In genomic region chr6:3343089-3343901, GRCh38 we compare ENCODE assay signal across 18 cellular contexts.
"Had no signal": no experiment of that assay in that cellular context is flagged by ENCODE, and none has a peak within 500 bp of the region (broad histone marks: within the 10 kb centered on the region; RNA-seq: fewer than 3 reads in every experiment).

No MANE protein-coding gene starts in this region.

- H3K4me3 Mint-ChIP-seq: activated CD4-positive, alpha-beta memory T cell treated with anti-CD3 and anti-CD28 coated beads for 36 hours; activated CD8-positive, alpha-beta memory T cell treated with anti-CD3 and anti-CD28 coated beads, Interleukin-2, amount 10 ng/mL, durations not matched to agents 7 days and 5 days; immature natural killer cell had no signal

- H3K27ac ChIP-seq: colonic mucosa, ovary, spleen, stomach, testis, upper lobe of right lung had no signal

- H3K9me3 Mint-ChIP-seq: activated CD4-positive, alpha-beta memory T cell treated with anti-CD3 and anti-CD28 coated beads for 36 hours; activated naive CD4-positive, alpha-beta T cell treated with anti-CD3 and anti-CD28 coated beads, Interleukin-2, amount 50 U/mL, for 72 hours; immature natural killer cell had no signal

- ATAC-seq: activated CD8-positive, alpha-beta memory T cell treated with anti-CD3 and anti-CD28 coated beads, Interleukin-2, amount 10 ng/mL, durations not matched to agents 7 days and 5 days; activated naive CD4-positive, alpha-beta T cell treated with anti-CD3 and anti-CD28 coated beads, Interleukin-2, amount 50 U/mL, for 72 hours; esophagus mucosa; upper lobe of right lung had no signal

- DNase-seq: activated CD4-positive, alpha-beta memory T cell treated with anti-CD3 and anti-CD28 coated beads for 36 hours; activated CD4-positive, alpha-beta T cell treated with anti-CD3 and anti-CD28 coated beads for 1 hour; activated CD8-positive, alpha-beta memory T cell treated with anti-CD3 and anti-CD28 coated beads, Interleukin-2, amount 10 ng/mL, durations not matched to agents 7 days and 5 days; activated effector memory CD4-positive, alpha-beta T cell treated with anti-CD3 and anti-CD28 coated beads, Interleukin-2, amount 50 U/mL, for 16 hours; activated T-cell treated with anti-CD3 and anti-CD28 coated beads, Interleukin-2, amount 50 U/mL, for 1 hour; amniotic stem cell; central memory CD4-positive, alpha-beta T cell; colonic mucosa; immature natural killer cell; ovary; sigmoid colon; spleen; stomach; T-helper 9 cell; testis; upper lobe of right lung had no signal

- H3K27me3 ChIP-seq: colonic mucosa, ovary, sigmoid colon, spleen, stomach, testis, upper lobe of right lung had no signal

- H3K27ac Mint-ChIP-seq: activated CD4-positive, alpha-beta memory T cell treated with anti-CD3 and anti-CD28 coated beads for 36 hours; activated CD8-positive, alpha-beta memory T cell treated with anti-CD3 and anti-CD28 coated beads, Interleukin-2, amount 10 ng/mL, durations not matched to agents 7 days and 5 days; activated naive CD4-positive, alpha-beta T cell treated with anti-CD3 and anti-CD28 coated beads, Interleukin-2, amount 50 U/mL, for 72 hours; immature natural killer cell had no signal

- H3K9me3 ChIP-seq: colonic mucosa, ovary, sigmoid colon, spleen, stomach, testis, upper lobe of right lung had no signal

- H3K36me3 ChIP-seq: colonic mucosa, ovary, sigmoid colon, spleen, stomach, upper lobe of right lung had no signal

- H3K4me1 Mint-ChIP-seq: immature natural killer cell had no signal

- H3K36me3 Mint-ChIP-seq: activated CD4-positive, alpha-beta memory T cell treated with anti-CD3 and anti-CD28 coated beads for 36 hours; activated CD8-positive, alpha-beta memory T cell treated with anti-CD3 and anti-CD28 coated beads, Interleukin-2, amount 10 ng/mL, durations not matched to agents 7 days and 5 days; activated naive CD4-positive, alpha-beta T cell treated with anti-CD3 and anti-CD28 coated beads, Interleukin-2, amount 50 U/mL, for 72 hours; immature natural killer cell had no signal

- H3K4me1 ChIP-seq: testis had no signal

- H3K27me3 Mint-ChIP-seq: activated CD4-positive, alpha-beta memory T cell treated with anti-CD3 and anti-CD28 coated beads for 36 hours had no signal

- H3K4me3 ChIP-seq: colonic mucosa, ovary, sigmoid colon, spleen, stomach, testis, upper lobe of right lung had no signal
